In genomic region chr10:33254556-33255160, GRCh38 we compare ENCODE assay signal across 19 cellular contexts.
"Had no signal": no experiment of that assay in that cellular context is flagged by ENCODE, and none has a peak within 500 bp of the region (broad histone marks: within the 10 kb centered on the region; RNA-seq: fewer than 3 reads in every experiment).

No MANE protein-coding gene starts in this region.

- H3K9me3 ChIP-seq: body of pancreas, sigmoid colon, thyroid gland had no signal

- H3K4me3 Mint-ChIP-seq: activated CD4-positive, alpha-beta memory T cell treated with anti-CD3 and anti-CD28 coated beads, Interleukin-2, amount 10 ng/mL, durations not matched to agents 7 days and 5 days; activated CD4-positive, alpha-beta T cell treated with anti-CD3 and anti-CD28 coated beads for 36 hours; activated naive CD4-positive, alpha-beta T cell treated with anti-CD3 and anti-CD28 coated beads, Interleukin-2, amount 50 U/mL, for 24 hours; activated T-cell treated with anti-CD3 and anti-CD28 coated beads, Interleukin-2, amount 50 U/mL, for 24 hours; central memory CD8-positive, alpha-beta T cell; nephron; stimulated activated effector memory CD8-positive, alpha-beta T cell treated with anti-CD3 and anti-CD28 coated beads, Interleukin-12 subunit alpha, Interleukin-12 subunit beta, amount 100 ng/mL, for 72 hours had no signal

- ATAC-seq: activated CD4-positive, alpha-beta T cell treated with anti-CD3 and anti-CD28 coated beads for 36 hours; body of pancreas; stimulated activated effector memory CD8-positive, alpha-beta T cell treated with anti-CD3 and anti-CD28 coated beads, Interleukin-12 subunit alpha, Interleukin-12 subunit beta, amount 100 ng/mL, for 72 hours had no signal

- H3K27me3 ChIP-seq: body of pancreas, sigmoid colon, thyroid gland had no signal

- H3K9me3 Mint-ChIP-seq: central memory CD8-positive, alpha-beta T cell; nephron; stimulated activated effector memory CD8-positive, alpha-beta T cell treated with anti-CD3 and anti-CD28 coated beads, Interleukin-12 subunit alpha, Interleukin-12 subunit beta, amount 100 ng/mL, for 72 hours had no signal

- H3K27ac Mint-ChIP-seq: activated CD4-positive, alpha-beta memory T cell treated with anti-CD3 and anti-CD28 coated beads, Interleukin-2, amount 10 ng/mL, durations not matched to agents 7 days and 5 days; activated CD4-positive, alpha-beta T cell treated with anti-CD3 and anti-CD28 coated beads for 36 hours; activated naive CD4-positive, alpha-beta T cell treated with anti-CD3 and anti-CD28 coated beads, Interleukin-2, amount 50 U/mL, for 24 hours; activated T-cell treated with anti-CD3 and anti-CD28 coated beads, Interleukin-2, amount 50 U/mL, for 24 hours; stimulated activated effector memory CD8-positive, alpha-beta T cell treated with anti-CD3 and anti-CD28 coated beads, Interleukin-12 subunit alpha, Interleukin-12 subunit beta, amount 100 ng/mL, for 72 hours had no signal

- H3K36me3 ChIP-seq: WERI-Rb-1 had no signal

- H3K4me3 ChIP-seq: body of pancreas, sigmoid colon, SK-N-MC, thyroid gland had no signal

- H3K4me1 ChIP-seq: sigmoid colon had no signal

- H3K27ac ChIP-seq: sigmoid colon, SK-N-MC, thyroid gland, WERI-Rb-1 had no signal

- H3K27me3 Mint-ChIP-seq: activated naive CD4-positive, alpha-beta T cell treated with anti-CD3 and anti-CD28 coated beads, Interleukin-2, amount 50 U/mL, for 24 hours; progenitor cell of endocrine pancreas had no signal

- DNase-seq: activated CD4-positive, alpha-beta memory T cell treated with anti-CD3 and anti-CD28 coated beads, Interleukin-2, amount 10 ng/mL, durations not matched to agents 7 days and 5 days; activated CD4-positive, alpha-beta T cell treated with anti-CD3 and anti-CD28 coated beads for 36 hours; activated effector memory CD4-positive, alpha-beta T cell treated with anti-CD3 and anti-CD28 coated beads, Interleukin-2, amount 50 U/mL, for 16 hours; activated T-cell treated with anti-CD3 and anti-CD28 coated beads, Interleukin-2, amount 50 U/mL, for 24 hours; body of pancreas; cortex of kidney; effector CD8-positive, alpha-beta T cell; mesendoderm; nucleus accumbens; sigmoid colon; stimulated activated CD4-positive, alpha-beta T cell treated with anti-CD3 and anti-CD28 coated beads, Interleukin-1b, Interleukin-23, amount 100 ng/mL, for 48 hours; thyroid gland; WERI-Rb-1 had no signal
